ENCODE assay signal across 22 cellular contexts in the genomic region with DNA sequence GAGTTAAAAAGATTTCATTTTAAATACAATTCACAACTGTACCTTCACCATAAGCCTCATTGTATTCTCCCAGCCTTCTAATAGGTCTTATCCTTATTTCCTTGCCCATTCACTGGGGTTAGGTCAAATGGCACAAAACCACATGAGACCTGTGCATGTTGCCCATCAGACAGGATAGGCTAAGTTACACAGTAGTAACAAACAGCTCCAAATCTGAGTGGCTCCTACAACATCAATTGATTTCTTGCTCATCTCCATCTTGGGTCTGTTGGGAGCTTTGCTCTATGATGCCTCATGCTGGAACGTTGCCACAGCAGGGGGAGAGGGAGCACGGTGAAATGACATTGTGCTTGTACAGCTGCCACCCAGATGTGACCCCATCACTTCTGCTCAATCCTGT.
A peak's percentile ranks its signal among the peaks of the same experiment; 100 is the strongest.
DNase-seq lines count a peak whose midpoint lies in the region; ATAC-seq, FAIRE-seq and TF ChIP-seq lines count a peak whose summit lies in the region.
"Had no signal": no experiment of that assay in that cellular context is flagged by ENCODE, and none has a peak within 500 bp of the region (broad histone marks: within the 10 kb centered on the region; RNA-seq: fewer than 3 reads in every experiment).

No MANE protein-coding gene starts in this region.

- TF ChIP-seq EP300 in K562 (IDR thresholded peaks at IDR 0.05; ENCODE audit: low read length): no peak

- H3K27ac ChIP-seq in IMR-90 (ENCODE audit: insufficient read depth, low read length) (no peak overlapping the region), K562 (ENCODE audit: extremely low read depth, low read depth, low read length) (no peak overlapping the region), mesendoderm (ENCODE audit: low read depth, low read length) (no peak overlapping the region)
- H3K27ac ChIP-seq: SJSA1 had no signal

- H2AK5ac ChIP-seq in IMR-90 (ENCODE audit: low read depth, low read length) (no peak overlapping the region), mesendoderm (ENCODE audit: low read length) (no peak overlapping the region)

- H4K8ac ChIP-seq in IMR-90 (ENCODE audit: low read depth in 2 of 2, low read length in 2 of 2) (no peak overlapping the region), mesendoderm (ENCODE audit: low read depth, low read length) (no peak overlapping the region)

- H3K79me1 ChIP-seq in IMR-90 (ENCODE audit: low read depth in 1 of 2, low read length in 2 of 2) (peaks cover 0 to 14% of the 10 kb centered on the region in 2 experiments; a peak in 2 of 4 replicates), mesendoderm (ENCODE audit: low read length) (peaks cover 3% of the 10 kb centered on the region)

- no peak for ATAC-seq in IMR-90 (ENCODE audit: low read depth)
- ATAC-seq in K562: peak; percentile 14; the same call in 2 of the 3 replicates
- ATAC-seq: Panc1 had no signal

- H3K27me3 ChIP-seq in IMR-90 (ENCODE audit: control insufficient read depth, insufficient read depth, low read length) (no peaks in the 10 kb centered on the region), K562 (ENCODE audit: control insufficient read depth in 2 of 2, insufficient read depth in 2 of 2, low read length in 2 of 2) (no peaks in the 10 kb centered on the region), mesendoderm (ENCODE audit: insufficient read depth, low read length, poor library complexity) (no peaks in the 10 kb centered on the region)
- H3K27me3 ChIP-seq: BE2C, SJSA1 had no signal

- H3K9me1 ChIP-seq in IMR-90 (ENCODE audit: insufficient read depth, low read length): peaks cover 10% of the 10 kb centered on the region; the same call in 1 of the 2 replicates
- H3K9me1 ChIP-seq in K562 (ENCODE audit: control insufficient read depth, insufficient read depth, low read length): no peaks in the 10 kb centered on the region

- no peak overlapping the region for H4K91ac ChIP-seq in IMR-90 (ENCODE audit: insufficient read depth, low read depth, low read length)

- H3K9ac ChIP-seq in IMR-90 (ENCODE audit: low read depth, low read length) (no peak overlapping the region), K562 (ENCODE audit: insufficient read depth in 1 of 2, low read depth in 2 of 2, low read length in 2 of 2) (no peak overlapping the region), mesendoderm (ENCODE audit: low read length) (no peak overlapping the region)

- H3K18ac ChIP-seq in IMR-90 (ENCODE audit: low read depth, low read length): no peak overlapping the region
- no peak overlapping the region for H3K18ac ChIP-seq in mesendoderm (ENCODE audit: low read length)

- H2AK9ac ChIP-seq in IMR-90 (replicated peaks; ENCODE audit: low read depth, low read length, poor library complexity): no peak overlapping the region

- intact Hi-C loops in IMR-90 (cut with micrococcal nuclease) (loop anchor here (1.0 kb wide), 1 partner anchor 13 kb away; no protein-coding TSS in a partner anchor), K562 (cut with micrococcal nuclease) (no loop called here)

- BruUV-seq in IMR-90 (replicated peaks; lab: Mats Ljungman, UMichigan) (no TSS peak), K562 (replicated peaks; lab: Mats Ljungman, UMichigan) (no TSS peak)

- H2BK5ac ChIP-seq in IMR-90 (ENCODE audit: low read depth, low read length, poor library complexity, severe bottlenecking) (no peak overlapping the region), mesendoderm (ENCODE audit: low read length) (no peak overlapping the region)

- TF ChIP-seq CTCF in IMR-90 (conservative IDR thresholded peaks at IDR 0.05; ENCODE audit: low read depth, low read length): no peak
- no peak for TF ChIP-seq CTCF in K562 (IDR thresholded peaks at IDR 0.05 in 2 of 3, conservative IDR thresholded peaks at IDR 0.05 in 1 of 3; ENCODE audit: insufficient read depth in 2 of 3, low read depth in 1 of 3, low read length in 3 of 3)

- H3K79me2 ChIP-seq in K562 (ENCODE audit: control insufficient read depth, insufficient read depth, low read length) (no peaks in the 10 kb centered on the region), mesendoderm (ENCODE audit: control insufficient read depth, insufficient read depth, low read length) (no peaks in the 10 kb centered on the region)

- dilution Hi-C loops in IMR-90 (cut with HindIII; ENCODE audit: low sequenced_read_pairs, unreplicated experiment): no loop called here

- H3K4me2 ChIP-seq in IMR-90 (ENCODE audit: low read depth, low read length): no peak overlapping the region
- H3K4me2 ChIP-seq in K562 (ENCODE audit: insufficient read depth, low read length): no peak overlapping the region
- no peak overlapping the region for H3K4me2 ChIP-seq in mesendoderm (ENCODE audit: low read length)

- no peak overlapping the region for H4K5ac ChIP-seq in IMR-90 (ENCODE audit: low read depth, low read length)
- H4K5ac ChIP-seq in mesendoderm (ENCODE audit: low read length): no peak overlapping the region

- POLR2A ChIA-PET in IMR-90 (lab: Charles Lee; ENCODE audit: unreplicated experiment): no interaction called here
- POLR2A ChIA-PET in K562 (lab: Yijun Ruan, JAX): interaction anchor here (1.4 kb wide), 1 partner anchor 70 kb away, joined by 3 read pairs; a partner anchor contains a TSS

- H2AFZ ChIP-seq in IMR-90 (replicated peaks; ENCODE audit: low read length, poor library complexity) (no peak overlapping the region), K562 (ENCODE audit: low read depth, low read length) (no peak overlapping the region)

- CTCF ChIA-PET in IMR-90 (lab: Yijun Ruan, JAX) (interaction anchor here (1.2 to 2.0 kb wide), 2 partner anchors 8 to 64 kb away, joined by 3 to 5 read pairs; no protein-coding TSS in a partner anchor), K562 (lab: Yijun Ruan, JAX; ENCODE audit: low intra/inter-chr PET ratio) (no interaction called here)

- no peak overlapping the region for H2BK15ac ChIP-seq in IMR-90 (ENCODE audit: low read depth, low read length)
- H2BK15ac ChIP-seq in mesendoderm (replicated peaks; ENCODE audit: low read depth): no peak overlapping the region

- no peak for TF ChIP-seq POLR2A in IMR-90 (IDR thresholded peaks at IDR 0.05; ENCODE audit: low read depth, low read length)
- no peak for TF ChIP-seq POLR2A in K562 (conservative IDR thresholded peaks at IDR 0.05)

- H2BK120ac ChIP-seq in IMR-90 (ENCODE audit: low read depth, low read length) (no peak overlapping the region), mesendoderm (ENCODE audit: low read depth, low read length) (no peak overlapping the region)

- no peaks in the 10 kb centered on the region for H3K9me3 ChIP-seq in IMR-90 (ENCODE audit: control insufficient read depth, insufficient read depth, low read length)
- H3K9me3 ChIP-seq in K562 (replicated peaks; ENCODE audit: control insufficient read depth, insufficient read depth, low read depth, low read length): no peaks in the 10 kb centered on the region
- H3K9me3 ChIP-seq: BE2C, Caco-2, SJSA1 had no signal

- no peak overlapping the region for H3K4me3 ChIP-seq in IMR-90 (ENCODE audit: insufficient read depth, low read depth, low read length)
- no peak overlapping the region for H3K4me3 ChIP-seq in K562
- H3K4me3 ChIP-seq in mesendoderm (ENCODE audit: low read length): no peak overlapping the region
- H3K4me3 ChIP-seq: SJSA1 had no signal

- in situ Hi-C loops in IMR-90 (cut with MboI; ENCODE audit: low sequenced_read_pairs) (no loop called here), K562 (cut with MboI) (no loop called here)

- WGBS in IMR-90 (ENCODE audit: extremely low coverage in 2 of 2, insufficient read length in 1 of 2), 2 experiments: no CpG with 5 or more reads among the region's 2 CpGs
- 56% methylated on average over 2 of the region's 2 CpGs for WGBS in K562 (ENCODE audit: insufficient coverage, low coverage, missing lambda C conversion rate)
- WGBS in mesendoderm (ENCODE audit: extremely low coverage, insufficient coverage, low lambda C conversion rate): no CpG with 5 or more reads among the region's 2 CpGs

- H3K4me1 ChIP-seq in IMR-90 (ENCODE audit: control insufficient read depth, insufficient read depth, low read length) (peaks cover 2% of the 10 kb centered on the region), K562 (replicated peaks in 1 of 2; ENCODE audit: control insufficient read depth in 2 of 2, insufficient read depth in 2 of 2, low read length in 2 of 2) (no peaks in the 10 kb centered on the region), mesendoderm (ENCODE audit: control insufficient read depth, low read depth, low read length) (peaks cover 9% of the 10 kb centered on the region)
- H3K4me1 ChIP-seq: BE2C, Caco-2, SJSA1 had no signal

- H3K4ac ChIP-seq in IMR-90 (ENCODE audit: low read depth, low read length): no peak overlapping the region
- no peak overlapping the region for H3K4ac ChIP-seq in mesendoderm (ENCODE audit: low read depth, low read length)

- H3K36me3 ChIP-seq in IMR-90 (ENCODE audit: control insufficient read depth, insufficient read depth, low read length) (peaks cover 3% of the 10 kb centered on the region; the same call in 1 of the 2 replicates), K562 (ENCODE audit: control insufficient read depth, insufficient read depth, low read length) (peaks cover 35% of the 10 kb centered on the region; the same call in 2 of the 3 replicates), mesendoderm (ENCODE audit: control insufficient read depth, insufficient read depth, low read length) (peaks cover 3% of the 10 kb centered on the region)
- H3K36me3 ChIP-seq: SJSA1 had no signal

- DNase-seq in NCI-H82 (lab: John Stamatoyannopoulos, UW) (peak; percentile 37), NCI-H82 treated with DMSO at 0.1 percent for 48 hours (lab: John Stamatoyannopoulos, UW; ENCODE audit: unreplicated experiment) (no peak), COLO668 (lab: John Stamatoyannopoulos, UW; ENCODE audit: unreplicated experiment) (peak; percentile 10), IMR-90 (peak; percentile 11), K562 (ENCODE audit: extremely low read depth in 1 of 4, low spot score in 3 of 4) (no peak), NCI-H2196 treated with DMSO at 0.1 percent for 48 hours (lab: John Stamatoyannopoulos, UW; ENCODE audit: unreplicated experiment) (no peak), mesendoderm (no peak)
- DNase-seq: BE2C; Caco-2; CD4-positive, CD25-positive, alpha-beta regulatory T cell; DMS153; Kasumi-1; MM.1S; NCI-H1092; NCI-H1436 treated with DMSO at 0.1 percent for 48 hours; NCI-H2029 treated with DMSO at 0.1 percent for 48 hours; NCI-H2171; NCI-H446 treated with DMSO at 0.1 percent for 48 hours; SW 1271 had no signal

- H4K20me1 ChIP-seq in IMR-90 (ENCODE audit: insufficient read depth, low read length) (peaks cover 14% of the 10 kb centered on the region), K562 (replicated peaks; ENCODE audit: control insufficient read depth, insufficient read depth, low read length) (no peaks in the 10 kb centered on the region)

- no peak overlapping the region for H3K14ac ChIP-seq in IMR-90 (replicated peaks; ENCODE audit: low read depth, low read length)

- no peak overlapping the region for H2BK20ac ChIP-seq in IMR-90 (ENCODE audit: low read depth, low read length)

- FAIRE-seq in K562 (lab: Jason Lieb, UNC): no peak
- FAIRE-seq: GM12892 had no signal

- H3K23ac ChIP-seq in IMR-90 (ENCODE audit: low read depth, low read length): no peak overlapping the region
- no peak overlapping the region for H3K23ac ChIP-seq in mesendoderm (ENCODE audit: low read length)

- TF ChIP-seq RAD21 in IMR-90 (IDR thresholded peaks at IDR 0.05; ENCODE audit: low read length) (no peak), K562 (CRISPR knock-in tag; conservative IDR thresholded peaks at IDR 0.05 in 1 of 2, IDR thresholded peaks at IDR 0.05 in 1 of 2) (no peak)

- H3K56ac ChIP-seq in IMR-90 (ENCODE audit: extremely low read depth, insufficient read depth, low read length): no peak overlapping the region
- H3K56ac ChIP-seq in mesendoderm (ENCODE audit: low read length): no peak overlapping the region

Comparison
In these comparisons a context has a peak if more than half of its experiments do, and no peak if none do; other contexts are left out.
1. DNase-seq: peak in NCI-H82 (single experiment), COLO668 (single experiment) and IMR-90 (single experiment); none in NCI-H82 treated with DMSO at 0.1 percent for 48 hours (single experiment), K562 (0 of 4), NCI-H2196 treated with DMSO at 0.1 percent for 48 hours (single experiment) and mesendoderm (single experiment).